In the genomic region with DNA sequence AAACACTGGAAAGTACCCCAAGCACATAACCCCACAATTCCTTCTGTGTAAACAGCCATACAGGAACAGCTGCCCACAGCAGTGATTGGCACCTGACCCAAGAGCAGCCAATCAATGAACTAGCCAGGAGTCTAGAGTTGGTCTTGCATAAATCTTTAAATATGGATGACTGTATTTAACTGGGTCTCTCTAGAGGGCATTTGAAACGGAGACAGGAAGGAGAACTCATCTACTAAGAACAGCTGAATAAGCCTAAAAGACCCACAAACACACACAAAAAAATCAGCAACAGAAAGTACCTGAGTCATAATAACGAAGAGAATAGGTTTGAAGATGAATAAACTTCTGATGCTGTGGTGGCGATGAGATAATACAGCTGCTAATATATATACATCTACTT, we compare ENCODE assay signal across 11 cellular contexts. TPM values are rescaled to one million over a fixed set of nuclear protein-coding genes. Genes with fewer than 3 reads are reported as not detected.
A peak's percentile ranks its signal among the peaks of the same experiment; 100 is the strongest.
DNase-seq lines count a peak whose midpoint lies in the region; ATAC-seq, FAIRE-seq and TF ChIP-seq lines count a peak whose summit lies in the region.
"Had no signal": no experiment of that assay in that cellular context is flagged by ENCODE, and none has a peak within 500 bp of the region (broad histone marks: within the 10 kb centered on the region; RNA-seq: fewer than 3 reads in every experiment).

No MANE protein-coding gene starts in this region.

- intact Hi-C loops in CD8-positive, alpha-beta T cell (cut with DNase I, micrococcal nuclease), result loop anchor here in 1 of 2 experiments (5.0 kb wide), 1 partner anchor 37 kb away; no protein-coding TSS in a partner anchor
- intact Hi-C loops in gastrocnemius medialis (cut with DNase I; ENCODE audit: low total_unique reads), result no loop called here

- peaks cover 24% of the 10 kb centered on the region for H3K4me1 Mint-ChIP-seq in CD8-positive, alpha-beta T cell (ENCODE audit: low read depth)

- H3K27me3 Mint-ChIP-seq in CD8-positive, alpha-beta T cell (ENCODE audit: low read depth), result no peaks in the 10 kb centered on the region

- peak overlapping the region; percentile 70 for H3K4me2 ChIP-seq in OCI-LY3 (ENCODE audit: low read length)

- H2AFZ ChIP-seq in OCI-LY3 (ENCODE audit: low read depth, low read length), result no peak overlapping the region

- TF ChIP-seq POLR2A in gastrocnemius medialis (IDR thresholded peaks at IDR 0.05), result no peak

- H3K9ac ChIP-seq in OCI-LY3 (ENCODE audit: low read length), result peak overlapping the region; percentile 64

- H3K4me3 ChIP-seq in CD8-positive, alpha-beta T cell (ENCODE audit: low read depth, low read length), result no peak overlapping the region
- H3K4me3 ChIP-seq in OCI-LY3 (ENCODE audit: low read length), result peak overlapping the region; percentile 58
- H3K4me3 ChIP-seq in gastrocnemius medialis, result no peak overlapping the region

- no peak for TF ChIP-seq CTCF in CD8-positive, alpha-beta T cell (IDR thresholded peaks at IDR 0.05)
- no peak for TF ChIP-seq CTCF in OCI-LY3 (IDR thresholded peaks at IDR 0.05; ENCODE audit: low read depth, low read length)
- TF ChIP-seq CTCF in gastrocnemius medialis (IDR thresholded peaks at IDR 0.05 in 4 of 5, conservative IDR thresholded peaks at IDR 0.05 in 1 of 5), result no peak

- no peak overlapping the region for H3K27ac Mint-ChIP-seq in CD8-positive, alpha-beta T cell

- in situ Hi-C loops in gastrocnemius medialis (cut with MboI; ENCODE audit: low sequenced_read_pairs in 4 of 4), result no loop called here

- H3K9me3 Mint-ChIP-seq in CD8-positive, alpha-beta T cell, result no peaks in the 10 kb centered on the region

- no peaks in the 10 kb centered on the region for H4K20me1 ChIP-seq in OCI-LY3 (ENCODE audit: insufficient read depth, low read length)

- ATAC-seq in CD8-positive, alpha-beta T cell, result peak; percentile 26
- ATAC-seq in GM18868 (IDR thresholded peaks at IDR 0.05; ENCODE audit: unreplicated experiment), result peak; percentile 67
- ATAC-seq in HG02678 (IDR thresholded peaks at IDR 0.05; ENCODE audit: unreplicated experiment), result peak; percentile 60
- no peak for ATAC-seq in gastrocnemius medialis
- ATAC-seq: SK-N-SH treated with all-trans-retinoic acid at 6 μM for 48 hours had no signal

- peaks cover 17% of the 10 kb centered on the region for H3K36me3 Mint-ChIP-seq in CD8-positive, alpha-beta T cell

- peak overlapping the region; percentile 38 for H3K4me3 Mint-ChIP-seq in CD8-positive, alpha-beta T cell

- no peaks in the 10 kb centered on the region for H3K27me3 ChIP-seq in CD8-positive, alpha-beta T cell (ENCODE audit: insufficient read depth, low read length)
- no peaks in the 10 kb centered on the region for H3K27me3 ChIP-seq in OCI-LY3 (ENCODE audit: low read depth, low read length)
- H3K27me3 ChIP-seq in gastrocnemius medialis, result no peaks in the 10 kb centered on the region

- H3K9me3 ChIP-seq in CD8-positive, alpha-beta T cell (ENCODE audit: low read length), result no peaks in the 10 kb centered on the region
- H3K9me3 ChIP-seq in OCI-LY3 (ENCODE audit: insufficient read depth, low read length) (no peaks in the 10 kb centered on the region), gastrocnemius medialis (no peaks in the 10 kb centered on the region)

- no peaks in the 10 kb centered on the region for H3K36me3 ChIP-seq in CD8-positive, alpha-beta T cell (ENCODE audit: insufficient read depth, low read length)
- H3K36me3 ChIP-seq in OCI-LY3 (replicated peaks; ENCODE audit: low read depth, low read length), result no peaks in the 10 kb centered on the region
- no peaks in the 10 kb centered on the region for H3K36me3 ChIP-seq in gastrocnemius medialis

- POLR2A ChIA-PET in CD8-positive, alpha-beta T cell (lab: Charles Lee), result interaction anchor here (1.0 to 1.5 kb wide), 3 partner anchors 18 to 239 kb away, joined by 3 to 5 read pairs (median 4); no protein-coding TSS in a partner anchor

- H3K27ac ChIP-seq in CD8-positive, alpha-beta T cell (ENCODE audit: low read depth, low read length), result no peak overlapping the region
- H3K27ac ChIP-seq in OCI-LY3 (ENCODE audit: low read length), result peak overlapping the region; percentile 94
- no peak overlapping the region for H3K27ac ChIP-seq in gastrocnemius medialis

- DNase-seq in CD8-positive, alpha-beta T cell, result no peak
- DNase-seq in gastrocnemius medialis, result no peak
- DNase-seq in RCC 7860 (ENCODE audit: low spot score), result no peak
- DNase-seq in middle frontal gyrus (ENCODE audit: extremely low spot score, low spot score), result no peak
- no peak for DNase-seq in SKM-1 treated with dmso at 0.1 percent for 144 hours (lab: John Stamatoyannopoulos, UW; ENCODE audit: unreplicated experiment)
- DNase-seq: C1 segment of cervical spinal cord had no signal

- H3K79me2 ChIP-seq in OCI-LY3 (ENCODE audit: low read length), result peaks cover 17% of the 10 kb centered on the region

- CTCF ChIA-PET in CD8-positive, alpha-beta T cell (lab: Charles Lee), result no interaction called here

- FAIRE-seq in RCC 7860 (lab: Jason Lieb, UNC), result no peak
- FAIRE-seq: islet of Langerhans had no signal

- no peaks in the 10 kb centered on the region for H3K4me1 ChIP-seq in CD8-positive, alpha-beta T cell (ENCODE audit: insufficient read depth, low read length)
- H3K4me1 ChIP-seq in OCI-LY3 (ENCODE audit: low read length) (peaks cover 39% of the 10 kb centered on the region), gastrocnemius medialis (no peaks in the 10 kb centered on the region)

RNA-seq across cellular contexts. Expression of a gene that starts 49.0 kb away (rescaled TPM):
- 10 to 100 TPM; 15.6 to 17.1 TPM for total RNA-seq in CD8-positive, alpha-beta T cell
- 10 to 100 TPM in 3 of 4 donors, 1 to 10 TPM in 1; 9.7 to 13.9 (median 11.0) TPM for total RNA-seq in gastrocnemius medialis

Comparison
In these comparisons a context has a peak if more than half of its experiments do, and no peak if none do; other contexts are left out.
1. ATAC-seq: peak in CD8-positive, alpha-beta T cell (single experiment), GM18868 (single experiment) and HG02678 (single experiment); none in gastrocnemius medialis (0 of 2).